In genomic region chr4:144732584-144733130, GRCh38 we compare ENCODE assay signal across 1 cellular context.
TF ChIP-seq lines count a peak whose summit lies in the region.

No MANE protein-coding gene starts in this region.

TF ChIP-seq in SK-N-SH, 30 proteins besides CTCF, POLR2A, EP300 and RAD21 (continued from another document):
- TF ChIP-seq ZBTB33 (IDR thresholded peaks at IDR 0.05; ENCODE audit: borderline replicate concordance, low read depth) (no peak), FOXM1 (IDR thresholded peaks at IDR 0.05; ENCODE audit: low read depth) (no peak), GATA2 (CRISPR knock-in tag; IDR thresholded peaks at IDR 0.05) (no peak), YY1 (IDR thresholded peaks at IDR 0.05; ENCODE audit: low read depth) (no peak), TEAD4 (IDR thresholded peaks at IDR 0.05; ENCODE audit: borderline replicate concordance, insufficient read depth) (no peak), NFIC (IDR thresholded peaks at IDR 0.05; ENCODE audit: borderline replicate concordance) (no peak), MEF2A (IDR thresholded peaks at IDR 0.05; ENCODE audit: borderline replicate concordance, low read depth) (no peak), SMC3 (IDR thresholded peaks at IDR 0.05; ENCODE audit: low read depth, low read length) (no peak), CHD2 (IDR thresholded peaks at IDR 0.05; ENCODE audit: low read length, partially characterized antibody) (no peak), MXI1 (IDR thresholded peaks at IDR 0.05; ENCODE audit: low read depth, low read length) (no peak)
- TF ChIP-seq, protein P1, sequence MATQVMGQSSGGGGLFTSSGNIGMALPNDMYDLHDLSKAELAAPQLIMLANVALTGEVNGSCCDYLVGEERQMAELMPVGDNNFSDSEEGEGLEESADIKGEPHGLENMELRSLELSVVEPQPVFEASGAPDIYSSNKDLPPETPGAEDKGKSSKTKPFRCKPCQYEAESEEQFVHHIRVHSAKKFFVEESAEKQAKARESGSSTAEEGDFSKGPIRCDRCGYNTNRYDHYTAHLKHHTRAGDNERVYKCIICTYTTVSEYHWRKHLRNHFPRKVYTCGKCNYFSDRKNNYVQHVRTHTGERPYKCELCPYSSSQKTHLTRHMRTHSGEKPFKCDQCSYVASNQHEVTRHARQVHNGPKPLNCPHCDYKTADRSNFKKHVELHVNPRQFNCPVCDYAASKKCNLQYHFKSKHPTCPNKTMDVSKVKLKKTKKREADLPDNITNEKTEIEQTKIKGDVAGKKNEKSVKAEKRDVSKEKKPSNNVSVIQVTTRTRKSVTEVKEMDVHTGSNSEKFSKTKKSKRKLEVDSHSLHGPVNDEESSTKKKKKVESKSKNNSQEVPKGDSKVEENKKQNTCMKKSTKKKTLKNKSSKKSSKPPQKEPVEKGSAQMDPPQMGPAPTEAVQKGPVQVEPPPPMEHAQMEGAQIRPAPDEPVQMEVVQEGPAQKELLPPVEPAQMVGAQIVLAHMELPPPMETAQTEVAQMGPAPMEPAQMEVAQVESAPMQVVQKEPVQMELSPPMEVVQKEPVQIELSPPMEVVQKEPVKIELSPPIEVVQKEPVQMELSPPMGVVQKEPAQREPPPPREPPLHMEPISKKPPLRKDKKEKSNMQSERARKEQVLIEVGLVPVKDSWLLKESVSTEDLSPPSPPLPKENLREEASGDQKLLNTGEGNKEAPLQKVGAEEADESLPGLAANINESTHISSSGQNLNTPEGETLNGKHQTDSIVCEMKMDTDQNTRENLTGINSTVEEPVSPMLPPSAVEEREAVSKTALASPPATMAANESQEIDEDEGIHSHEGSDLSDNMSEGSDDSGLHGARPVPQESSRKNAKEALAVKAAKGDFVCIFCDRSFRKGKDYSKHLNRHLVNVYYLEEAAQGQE (IDR thresholded peaks at IDR 0.05; ENCODE audit: low read depth, low read length): no peak
- TF ChIP-seq, protein P2, sequence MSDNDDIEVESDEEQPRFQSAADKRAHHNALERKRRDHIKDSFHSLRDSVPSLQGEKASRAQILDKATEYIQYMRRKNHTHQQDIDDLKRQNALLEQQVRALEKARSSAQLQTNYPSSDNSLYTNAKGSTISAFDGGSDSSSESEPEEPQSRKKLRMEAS (IDR thresholded peaks at IDR 0.05; ENCODE audit: low read depth): no peak
